In genomic region chr17:47325176-47325575, GRCh38 we compare ENCODE assay signal across 1 cellular context.
TF ChIP-seq lines count a peak whose summit lies in the region.

No MANE protein-coding gene starts in this region.

TF ChIP-seq in GM23338, 12 proteins besides CTCF, POLR2A, EP300 and RAD21:
- TF ChIP-seq ZNF114 (CRISPR knock-in tag; IDR thresholded peaks at IDR 0.05) (no peak), STAT1 (IDR thresholded peaks at IDR 0.05; ENCODE audit: unreplicated experiment) (no peak), REST (IDR thresholded peaks at IDR 0.05; ENCODE audit: unreplicated experiment) (no peak), EZH2phosphoT487 (IDR thresholded peaks at IDR 0.05; ENCODE audit: unreplicated experiment) (no peak), JUNB (IDR thresholded peaks at IDR 0.05; ENCODE audit: unreplicated experiment) (no peak), CREB1 (CRISPR knock-in tag; IDR thresholded peaks at IDR 0.05; ENCODE audit: low read depth) (no peak), ZNF462 (CRISPR knock-in tag; IDR thresholded peaks at IDR 0.05) (no peak), ETS1 (IDR thresholded peaks at IDR 0.05) (no peak), POLR2AphosphoS5 (IDR thresholded peaks at IDR 0.05; ENCODE audit: low read depth) (no peak), EZH2 (IDR thresholded peaks at IDR 0.05; ENCODE audit: low read depth, unreplicated experiment) (no peak), ZNF331 (CRISPR knock-in tag; IDR thresholded peaks at IDR 0.05; ENCODE audit: low read depth) (no peak), NANOG (IDR thresholded peaks at IDR 0.05; ENCODE audit: borderline replicate concordance) (no peak)
